ENCODE assay signal across 10 cellular contexts in the genomic region with DNA sequence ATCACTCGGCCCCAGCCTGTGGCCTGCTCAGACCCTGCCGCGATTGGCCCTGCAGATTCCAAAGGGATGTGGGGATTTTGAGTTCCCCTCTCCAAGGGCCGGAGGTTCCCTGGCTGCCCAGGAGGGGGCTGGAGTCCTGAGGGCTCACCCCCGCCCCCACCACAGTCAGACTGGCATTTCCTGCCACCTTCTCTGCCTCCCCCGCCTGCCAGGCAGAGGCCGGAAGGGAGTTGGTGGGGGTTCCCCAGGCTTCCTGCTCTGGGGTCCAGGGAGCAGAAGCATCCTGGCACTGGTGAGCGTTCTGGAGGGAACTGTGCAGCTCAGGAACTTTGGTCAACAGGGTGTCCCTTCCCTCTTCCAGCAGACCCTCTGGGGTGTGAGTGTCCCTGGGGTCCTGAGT.
DNase-seq lines count a peak whose midpoint lies in the region; ATAC-seq and TF ChIP-seq lines count a peak whose summit lies in the region.
"Had no signal": no experiment of that assay in that cellular context is flagged by ENCODE, and none has a peak within 500 bp of the region (broad histone marks: within the 10 kb centered on the region; RNA-seq: fewer than 3 reads in every experiment).

No MANE protein-coding gene starts in this region.

- no peak for TF ChIP-seq CTCF in BE2C (IDR thresholded peaks at IDR 0.05; ENCODE audit: low read depth, low read length)

- DNase-seq in activated CD4-positive, alpha-beta T cell treated with anti-CD3 and anti-CD28 coated beads for 1 hour = peak; percentile 22
- peak; percentile 36 for DNase-seq in effector CD8-positive, alpha-beta T cell (lab: John Stamatoyannopoulos, UW)
- peak; percentile 48 for DNase-seq in stimulated activated CD4-positive, alpha-beta T cell treated with anti-CD3 and anti-CD28 coated beads, Interleukin-4, amount 100 ng/mL, for 24 hours
- DNase-seq in SHP77 (lab: John Stamatoyannopoulos, UW) (no peak), BE2C (no peak), NCI-H446 (lab: John Stamatoyannopoulos, UW) (no peak), hippocampal formation (lab: John Stamatoyannopoulos, UW) (no peak)
- DNase-seq: NCI-H774 had no signal

- H3K27me3 ChIP-seq in BE2C = no peaks in the 10 kb centered on the region

- no peak overlapping the region for H3K4me3 ChIP-seq in BE2C (ENCODE audit: low read depth, low read length)

- ATAC-seq in GM21381 (IDR thresholded peaks at IDR 0.05; ENCODE audit: unreplicated experiment) = peak; percentile 4
- ATAC-seq: esophagus mucosa had no signal

- no peaks in the 10 kb centered on the region for H3K36me3 ChIP-seq in BE2C

- no peaks in the 10 kb centered on the region for H3K4me1 ChIP-seq in BE2C

- H3K9me3 ChIP-seq in BE2C = no peaks in the 10 kb centered on the region; the same call in 1 of the 2 replicates

Comparison
In these comparisons a context has a peak if more than half of its experiments do, and no peak if none do; other contexts are left out.
1. DNase-seq: peak in activated CD4-positive, alpha-beta T cell treated with anti-CD3 and anti-CD28 coated beads for 1 hour (single experiment), effector CD8-positive, alpha-beta T cell (single experiment) and stimulated activated CD4-positive, alpha-beta T cell treated with anti-CD3 and anti-CD28 coated beads, Interleukin-4, amount 100 ng/mL, for 24 hours (single experiment); none in SHP77 (0 of 2), BE2C (single experiment), NCI-H446 (0 of 2) and hippocampal formation (0 of 2).